Comparison of ENCODE assay signal across 30 cellular contexts in genomic region chr12:100521958-100522357, GRCh38. TPM values are rescaled to one million over a fixed set of nuclear protein-coding genes. Genes with fewer than 3 reads are reported as not detected.
DNase-seq lines count a peak whose midpoint lies in the region; ATAC-seq, FAIRE-seq and TF ChIP-seq lines count a peak whose summit lies in the region.
"Had no signal": no experiment of that assay in that cellular context is flagged by ENCODE, and none has a peak within 500 bp of the region (broad histone marks: within the 10 kb centered on the region; RNA-seq: fewer than 3 reads in every experiment).

No MANE protein-coding gene starts in this region.

- H3K27ac Mint-ChIP-seq in naive thymus-derived CD4-positive, alpha-beta T cell = no peak overlapping the region
- no peak overlapping the region for H3K27ac Mint-ChIP-seq in endothelial cell (ENCODE audit: unreplicated experiment)
- H3K27ac Mint-ChIP-seq: CD14-positive monocyte; CD4-positive, alpha-beta memory T cell; CD4-positive, CD25-positive, alpha-beta regulatory T cell; CD8-positive, alpha-beta memory T cell had no signal

- H3K14ac ChIP-seq in IMR-90 (replicated peaks; ENCODE audit: low read depth, low read length) (no peak overlapping the region), H1 (ENCODE audit: insufficient read length) (no peak overlapping the region)

- H4K8ac ChIP-seq in IMR-90 (ENCODE audit: low read depth in 2 of 2, low read length in 2 of 2) (no peak overlapping the region), H1 (ENCODE audit: extremely low read depth, insufficient read depth, low read length) (no peak overlapping the region)

- H2BK15ac ChIP-seq in IMR-90 (ENCODE audit: low read depth, low read length) = no peak overlapping the region
- no peak overlapping the region for H2BK15ac ChIP-seq in H1 (ENCODE audit: low read length)

- no peak for DNase-seq in IMR-90
- DNase-seq in H1 (ENCODE audit: low read depth in 1 of 2, low spot score in 2 of 2) = no peak
- no peak for DNase-seq in naive thymus-derived CD4-positive, alpha-beta T cell
- no peak for DNase-seq in NCI-H146 (lab: John Stamatoyannopoulos, UW)
- DNase-seq in endothelial cell (ENCODE audit: low spot score) = no peak
- DNase-seq: 8988T; ACHN; BE2C; C1 segment of cervical spinal cord; CD4-positive, alpha-beta memory T cell; CD4-positive, CD25-positive, alpha-beta regulatory T cell; CD8-positive, alpha-beta memory T cell; COR-L47; DMS 273 treated with DMSO at 0.1 percent for 48 hours; DMS153; DMS53; DMS79; DND-41; EL; GDM1 had no signal

- H4K20me1 ChIP-seq in IMR-90 (ENCODE audit: insufficient read depth, low read length) = no peaks in the 10 kb centered on the region
- no peaks in the 10 kb centered on the region for H4K20me1 ChIP-seq in H1 (replicated peaks in 1 of 2; ENCODE audit: control insufficient read depth in 1 of 2, insufficient read depth in 2 of 2, low read length in 2 of 2)
- H4K20me1 ChIP-seq: BLaER1 had no signal

- POLR2A ChIA-PET in HEK293 (lab: Yijun Ruan, JAX) = no interaction called here
- POLR2A ChIA-PET in IMR-90 (lab: Charles Lee; ENCODE audit: unreplicated experiment) = no interaction called here
- POLR2A ChIA-PET in H1 (lab: Charles Lee; ENCODE audit: partially characterized antibody) = no interaction called here
- POLR2A ChIA-PET in naive thymus-derived CD4-positive, alpha-beta T cell (lab: Charles Lee) = no interaction called here

- H2BK5ac ChIP-seq in IMR-90 (ENCODE audit: low read depth, low read length, poor library complexity, severe bottlenecking) (peak overlapping the region; percentile 26), H1 (ENCODE audit: low read depth, low read length) (no peak overlapping the region)

- H3K79me1 ChIP-seq in IMR-90 (ENCODE audit: low read depth in 1 of 2, low read length in 2 of 2) = no peaks in the 10 kb centered on the region
- no peaks in the 10 kb centered on the region for H3K79me1 ChIP-seq in H1 (ENCODE audit: low read depth, low read length)

- peaks cover 0 to 5% (median 0%) of the 10 kb centered on the region in 5 donors for H3K36me3 Mint-ChIP-seq in naive thymus-derived CD4-positive, alpha-beta T cell
- no peaks in the 10 kb centered on the region for H3K36me3 Mint-ChIP-seq in endothelial cell (ENCODE audit: low read depth, unreplicated experiment)
- H3K36me3 Mint-ChIP-seq: CD14-positive monocyte; CD4-positive, alpha-beta memory T cell; CD4-positive, CD25-positive, alpha-beta regulatory T cell; CD8-positive, alpha-beta memory T cell had no signal

- CTCF ChIA-PET in HEK293 (lab: Yijun Ruan, JAX) = no interaction called here
- CTCF ChIA-PET in IMR-90 (lab: Yijun Ruan, JAX) = no interaction called here
- CTCF ChIA-PET in H1 (lab: Charles Lee; ENCODE audit: partially characterized antibody) = interaction anchor here (0.9 to 1.8 kb wide), 2 partner anchors 61 to 150 kb away, joined by 3 read pairs; no protein-coding TSS in a partner anchor
- CTCF ChIA-PET in naive thymus-derived CD4-positive, alpha-beta T cell (lab: Charles Lee) = no interaction called here

- no peaks in the 10 kb centered on the region for H3K9me1 ChIP-seq in IMR-90 (ENCODE audit: insufficient read depth, low read length)

- H3K27ac ChIP-seq in HEK293 (ENCODE audit: extremely low read depth, low read depth, low read length) = no peak overlapping the region
- no peak overlapping the region for H3K27ac ChIP-seq in IMR-90 (ENCODE audit: insufficient read depth, low read length)
- H3K27ac ChIP-seq in H1 (ENCODE audit: low read depth, low read length) = no peak overlapping the region
- H3K27ac ChIP-seq in naive thymus-derived CD4-positive, alpha-beta T cell (ENCODE audit: low read depth, low read length) = no peak overlapping the region
- H3K27ac ChIP-seq: BLaER1 had no signal

- intact Hi-C loops in IMR-90 (cut with micrococcal nuclease) = no loop called here
- intact Hi-C loops in naive thymus-derived CD4-positive, alpha-beta T cell (cut with micrococcal nuclease) = no loop called here

- H3K56ac ChIP-seq in IMR-90 (ENCODE audit: extremely low read depth, insufficient read depth, low read length) (no peak overlapping the region), H1 (replicated peaks; ENCODE audit: insufficient read length, low read depth, low read length) (peak overlapping the region; percentile 50)

- H3K4me2 ChIP-seq in IMR-90 (ENCODE audit: low read depth, low read length) = no peak overlapping the region
- H3K4me2 ChIP-seq in H1 (ENCODE audit: insufficient read depth in 1 of 2, low read depth in 2 of 2, low read length in 2 of 2) = no peak overlapping the region
- H3K4me2 ChIP-seq: BLaER1 had no signal

- H4K91ac ChIP-seq in IMR-90 (ENCODE audit: insufficient read depth, low read depth, low read length) (no peak overlapping the region), H1 (replicated peaks; ENCODE audit: insufficient read length, low read length) (no peak overlapping the region)

- in situ Hi-C loops in IMR-90 (cut with MboI; ENCODE audit: low sequenced_read_pairs) = no loop called here

- H3K27me3 Mint-ChIP-seq in naive thymus-derived CD4-positive, alpha-beta T cell = peaks cover 0 to 41% (median 19%) of the 10 kb centered on the region in 5 donors
- H3K27me3 Mint-ChIP-seq in endothelial cell (ENCODE audit: unreplicated experiment) = no peaks in the 10 kb centered on the region
- H3K27me3 Mint-ChIP-seq: CD4-positive, CD25-positive, alpha-beta regulatory T cell had no signal

- no peak for TF ChIP-seq CTCF in HEK293 (tag by site-specific recombination; IDR thresholded peaks at IDR 0.05)
- TF ChIP-seq CTCF in IMR-90 (conservative IDR thresholded peaks at IDR 0.05; ENCODE audit: low read depth, low read length) = no peak
- no peak for TF ChIP-seq CTCF in H1 (IDR thresholded peaks at IDR 0.05; ENCODE audit: control extremely low read depth in 1 of 3, insufficient read depth in 1 of 3, low read depth in 1 of 3, low read length in 3 of 3)
- TF ChIP-seq CTCF in endothelial cell (IDR thresholded peaks at IDR 0.05; ENCODE audit: unreplicated experiment) = no peak

- dilution Hi-C loops in IMR-90 (cut with HindIII; ENCODE audit: low sequenced_read_pairs, unreplicated experiment) = no loop called here

- no TSS peak for BruUV-seq in IMR-90 (replicated peaks; lab: Mats Ljungman, UMichigan)

- peaks cover 0 to 8% (median 4%) of the 10 kb centered on the region in 11 donors for H3K9me3 Mint-ChIP-seq in naive thymus-derived CD4-positive, alpha-beta T cell
- H3K9me3 Mint-ChIP-seq in endothelial cell (ENCODE audit: unreplicated experiment) = no peaks in the 10 kb centered on the region

- H3K18ac ChIP-seq in IMR-90 (ENCODE audit: low read depth, low read length) (no peak overlapping the region), H1 (ENCODE audit: extremely low read depth, low read length) (no peak overlapping the region)

- no peak overlapping the region for H2BK12ac ChIP-seq in H1 (ENCODE audit: low read depth, low read length)

- H2BK120ac ChIP-seq in IMR-90 (ENCODE audit: low read depth, low read length) (no peak overlapping the region), H1 (replicated peaks; ENCODE audit: low read depth, low read length) (no peak overlapping the region)

- no CpG with 5 or more reads among the region's 1 CpG for WGBS in IMR-90 (ENCODE audit: extremely low coverage in 2 of 2, insufficient read length in 1 of 2), 2 experiments
- 81% methylated on average over 1 of the region's 1 CpG; no CpG with 5 or more reads in 1 of the 2 experiments for WGBS in H1 (ENCODE audit: extremely low coverage in 1 of 2, insufficient coverage in 1 of 2, insufficient read length in 1 of 2, insufficient replicate concordance in 2 of 2, low coverage in 1 of 2, low lambda C conversion rate in 2 of 2, missing lambda C conversion rate in 1 of 2), 2 experiments

- ATAC-seq in IMR-90 (ENCODE audit: low read depth) = no peak
- no peak for ATAC-seq in naive thymus-derived CD4-positive, alpha-beta T cell

- no peak for TF ChIP-seq POLR2A in IMR-90 (IDR thresholded peaks at IDR 0.05; ENCODE audit: low read depth, low read length)
- TF ChIP-seq POLR2A in H1 (IDR thresholded peaks at IDR 0.05; ENCODE audit: control extremely low read depth in 1 of 2, low read depth in 2 of 2, low read length in 2 of 2) = no peak

- no peak overlapping the region for H3K4ac ChIP-seq in IMR-90 (ENCODE audit: low read depth, low read length)
- no peak overlapping the region for H3K4ac ChIP-seq in H1 (replicated peaks; ENCODE audit: insufficient read length, low read depth, low read length)

- no peak overlapping the region for H3K4me3 Mint-ChIP-seq in naive thymus-derived CD4-positive, alpha-beta T cell
- H3K4me3 Mint-ChIP-seq in endothelial cell (ENCODE audit: unreplicated experiment) = no peak overlapping the region
- H3K4me3 Mint-ChIP-seq: CD14-positive monocyte; CD4-positive, alpha-beta memory T cell; CD4-positive, CD25-positive, alpha-beta regulatory T cell; CD8-positive, alpha-beta memory T cell had no signal

- peaks cover 2% of the 10 kb centered on the region; the same call in 1 of the 2 replicates for H3K23me2 ChIP-seq in H1 (ENCODE audit: low read depth, low read length)

- H4K5ac ChIP-seq in IMR-90 (ENCODE audit: low read depth, low read length) (no peak overlapping the region), H1 (ENCODE audit: insufficient read length, low read depth, low read length) (no peak overlapping the region)

- no peak overlapping the region for H3K23ac ChIP-seq in IMR-90 (ENCODE audit: low read depth, low read length)
- H3K23ac ChIP-seq in H1 (ENCODE audit: insufficient read length) = no peak overlapping the region

- no peak overlapping the region for H3K4me3 ChIP-seq in HEK293 (ENCODE audit: low read depth, low read length)
- H3K4me3 ChIP-seq in IMR-90 (ENCODE audit: insufficient read depth, low read depth, low read length) = no peak overlapping the region
- H3K4me3 ChIP-seq in H1 (ENCODE audit: extremely low read depth in 1 of 4, insufficient read depth in 2 of 4, low read depth in 3 of 4, low read length in 4 of 4) = no peak overlapping the region
- H3K4me3 ChIP-seq in naive thymus-derived CD4-positive, alpha-beta T cell (ENCODE audit: low read length) = no peak overlapping the region
- H3K4me3 ChIP-seq: BLaER1 had no signal

- no peak overlapping the region for H2AK9ac ChIP-seq in IMR-90 (replicated peaks; ENCODE audit: low read depth, low read length, poor library complexity)

- H3K4me1 Mint-ChIP-seq in naive thymus-derived CD4-positive, alpha-beta T cell = no peaks in the 10 kb centered on the region
- no peaks in the 10 kb centered on the region for H3K4me1 Mint-ChIP-seq in endothelial cell (ENCODE audit: unreplicated experiment)
- H3K4me1 Mint-ChIP-seq: CD14-positive monocyte; CD4-positive, alpha-beta memory T cell; CD4-positive, CD25-positive, alpha-beta regulatory T cell; CD8-positive, alpha-beta memory T cell had no signal

- TF ChIP-seq EP300 in H1 (IDR thresholded peaks at IDR 0.05; ENCODE audit: borderline replicate concordance in 1 of 2, low read depth in 2 of 2, low read length in 2 of 2) = no peak

- TF ChIP-seq RAD21 in IMR-90 (IDR thresholded peaks at IDR 0.05; ENCODE audit: low read length) = no peak
- TF ChIP-seq RAD21 in H1 (IDR thresholded peaks at IDR 0.05 in 1 of 2, conservative IDR thresholded peaks at IDR 0.05 in 1 of 2; ENCODE audit: low read depth in 2 of 2, low read length in 2 of 2) = no peak

- no peaks in the 10 kb centered on the region for H3K79me2 ChIP-seq in H1 (ENCODE audit: control insufficient read depth in 1 of 2, insufficient read depth in 2 of 2, low read length in 2 of 2)

- H2AK5ac ChIP-seq in IMR-90 (ENCODE audit: low read depth, low read length) (no peak overlapping the region), H1 (ENCODE audit: low read depth, low read length) (no peak overlapping the region)

- H3K4me1 ChIP-seq in HEK293 (ENCODE audit: control insufficient read depth, insufficient read depth, low read length) = no peaks in the 10 kb centered on the region
- no peaks in the 10 kb centered on the region for H3K4me1 ChIP-seq in IMR-90 (ENCODE audit: control insufficient read depth, insufficient read depth, low read length)
- H3K4me1 ChIP-seq in H1 (replicated peaks in 1 of 4; ENCODE audit: control insufficient read depth in 3 of 4, insufficient read depth in 4 of 4, low read length in 3 of 4) = no peaks in the 10 kb centered on the region
- H3K4me1 ChIP-seq in naive thymus-derived CD4-positive, alpha-beta T cell (ENCODE audit: control insufficient read depth in 2 of 2, insufficient read depth in 2 of 2, low read length in 2 of 2) = no peaks in the 10 kb centered on the region
- H3K4me1 ChIP-seq: BE2C, BLaER1 had no signal

- H3K36me3 ChIP-seq in HEK293 (ENCODE audit: control insufficient read depth in 2 of 2, insufficient read depth in 1 of 2, low read length in 2 of 2) = no peaks in the 10 kb centered on the region
- no peaks in the 10 kb centered on the region for H3K36me3 ChIP-seq in IMR-90 (ENCODE audit: control insufficient read depth, insufficient read depth, low read length)
- H3K36me3 ChIP-seq in H1 (ENCODE audit: control insufficient read depth in 2 of 4, insufficient read depth in 4 of 4, low read length in 3 of 4) = no peaks in the 10 kb centered on the region
- no peaks in the 10 kb centered on the region for H3K36me3 ChIP-seq in naive thymus-derived CD4-positive, alpha-beta T cell (ENCODE audit: control insufficient read depth in 2 of 3, insufficient read depth in 3 of 3, low read length in 3 of 3)
- H3K36me3 ChIP-seq: BE2C, BLaER1 had no signal

- H3K27me3 ChIP-seq in IMR-90 (ENCODE audit: control insufficient read depth, insufficient read depth, low read length) = no peaks in the 10 kb centered on the region
- no peaks in the 10 kb centered on the region for H3K27me3 ChIP-seq in H1 (replicated peaks in 1 of 4; ENCODE audit: control insufficient read depth in 3 of 4, extremely low read depth in 1 of 4, insufficient read depth in 3 of 4, low read length in 3 of 4)
- no peaks in the 10 kb centered on the region for H3K27me3 ChIP-seq in naive thymus-derived CD4-positive, alpha-beta T cell (ENCODE audit: control insufficient read depth in 2 of 2, insufficient read depth in 2 of 2, low read length in 2 of 2)
- H3K27me3 ChIP-seq: BE2C, BLaER1 had no signal

- H2BK20ac ChIP-seq in IMR-90 (ENCODE audit: low read depth, low read length) (no peak overlapping the region), H1 (ENCODE audit: low read length) (no peak overlapping the region)

- no peak overlapping the region for H3K9ac ChIP-seq in IMR-90 (ENCODE audit: low read depth, low read length)
- H3K9ac ChIP-seq in H1 (replicated peaks in 1 of 4; ENCODE audit: extremely low read depth in 1 of 4, low read depth in 3 of 4, low read length in 3 of 4) = no peak overlapping the region
- H3K9ac ChIP-seq: BLaER1 had no signal

- FAIRE-seq in H1 (lab: Jason Lieb, UNC) = no peak
- FAIRE-seq: A204.1, GM12891, GM19239 had no signal

- H3K9me3 ChIP-seq in HEK293 (ENCODE audit: control insufficient read depth, insufficient read depth, low read depth, low read length) (no peaks in the 10 kb centered on the region), IMR-90 (ENCODE audit: control insufficient read depth, insufficient read depth, low read length) (no peaks in the 10 kb centered on the region), H1 (ENCODE audit: insufficient read depth in 2 of 2, low read depth in 1 of 2, low read length in 1 of 2) (no peaks in the 10 kb centered on the region)
- no peaks in the 10 kb centered on the region for H3K9me3 ChIP-seq in naive thymus-derived CD4-positive, alpha-beta T cell (ENCODE audit: control insufficient read depth in 2 of 3, low read length in 3 of 3)
- H3K9me3 ChIP-seq: BE2C, BLaER1 had no signal

- H2AFZ ChIP-seq in IMR-90 (replicated peaks; ENCODE audit: low read length, poor library complexity) (no peak overlapping the region), H1 (ENCODE audit: low read length) (no peak overlapping the region)

RNA-seq across cellular contexts. Expression of gene NR1H4, which starts 48.3 kb away (rescaled TPM):
- not detected in 2 replicates for total RNA-seq in IMR-90 (2012; rRNA removed)
- not detected in 2 replicates for polyA plus RNA-seq in IMR-90 (2012; rRNA removed)
- polyA plus RNA-seq in IMR-90 (2012; cell fraction: cytosol; rRNA removed) = not detected in 2 replicates
- not detected in 2 replicates for polyA plus RNA-seq in IMR-90 (2012; cell fraction: nucleus; rRNA removed; ENCODE audit: low replicate concordance)
- total RNA-seq in H1 (2021; fragmentation: NEBNext Ultra II Directional; extraction: Animal tissue kit (Norgen Biotek cat#: 25700)) = not detected in 2 replicates
- polyA plus RNA-seq in H1 (2011; rRNA removed) = not detected in 2 replicates
- polyA plus RNA-seq in H1 (2011; cell fraction: cytosol; rRNA removed) = not detected
- polyA plus RNA-seq in H1 (2011; cell fraction: nucleus; rRNA removed) = not detected
- polyA plus RNA-seq in H1 (2012, experiment 1 of 2) = not detected in 4 replicates
- not detected for polyA plus RNA-seq in H1 (2012, experiment 2 of 2)
- not detected for polyA plus RNA-seq in H1 (2013, experiment 1 of 2)
- not detected for polyA plus RNA-seq in H1 (2013, experiment 2 of 2)
- not detected in 2 replicates for polyA minus RNA-seq in H1 (2011; rRNA and poly(A)+ RNA removed)
- polyA minus RNA-seq in H1 (2011; cell fraction: cytosol; rRNA and poly(A)+ RNA removed) = not detected
- polyA minus RNA-seq in H1 (2011; cell fraction: nucleus; rRNA and poly(A)+ RNA removed) = not detected
- total RNA-seq in naive thymus-derived CD4-positive, alpha-beta T cell = not detected
- not detected for polyA plus RNA-seq in naive thymus-derived CD4-positive, alpha-beta T cell
- not detected for total RNA-seq in endothelial cell (ENCODE audit: unreplicated experiment)
- total RNA-seq: A673; CD4-positive, alpha-beta memory T cell; CD4-positive, CD25-positive, alpha-beta regulatory T cell; CD8-positive, alpha-beta memory T cell; Daoy; G401 had no signal
- polyA plus RNA-seq: AG04450; CD14-positive monocyte; CD4-positive, alpha-beta memory T cell; CD4-positive, CD25-positive, alpha-beta regulatory T cell; CD8-positive, alpha-beta memory T cell had no signal

RNA-seq across cellular contexts. Expression of gene GAS2L3, which starts 51.5 kb away (rescaled TPM):
- total RNA-seq in IMR-90 (2012; rRNA removed) = 15.6 and 27.2 TPM in 2 replicates
- 4.7 and 5.2 TPM in 2 replicates for polyA plus RNA-seq in IMR-90 (2012; rRNA removed)
- polyA plus RNA-seq in IMR-90 (2012; cell fraction: cytosol; rRNA removed) = 0.37 and 0.60 TPM in 2 replicates
- 0.73 and 9.0 TPM in 2 replicates for polyA plus RNA-seq in IMR-90 (2012; cell fraction: nucleus; rRNA removed; ENCODE audit: low replicate concordance)
- 19.1 and 19.3 TPM in 2 replicates for total RNA-seq in H1 (2021; fragmentation: NEBNext Ultra II Directional; extraction: Animal tissue kit (Norgen Biotek cat#: 25700))
- polyA plus RNA-seq in H1 (2011; rRNA removed) = 1.6 and 2.1 TPM in 2 replicates
- 3.1 TPM for polyA plus RNA-seq in H1 (2011; cell fraction: cytosol; rRNA removed)
- polyA plus RNA-seq in H1 (2011; cell fraction: nucleus; rRNA removed) = 3.4 TPM
- polyA plus RNA-seq in H1 (2012, experiment 1 of 2) = 3.6 to 8.3 TPM (median 4.9 TPM) in 4 replicates
- 0.41 TPM for polyA plus RNA-seq in H1 (2012, experiment 2 of 2)
- 15.5 TPM for polyA plus RNA-seq in H1 (2013, experiment 1 of 2)
- polyA plus RNA-seq in H1 (2013, experiment 2 of 2) = 17.4 TPM
- 4.6 and 11.2 TPM in 2 replicates for polyA minus RNA-seq in H1 (2011; rRNA and poly(A)+ RNA removed)
- 5.5 TPM for polyA minus RNA-seq in H1 (2011; cell fraction: cytosol; rRNA and poly(A)+ RNA removed)
- 39.2 TPM for polyA minus RNA-seq in H1 (2011; cell fraction: nucleus; rRNA and poly(A)+ RNA removed)
- total RNA-seq in naive thymus-derived CD4-positive, alpha-beta T cell = 1 to 10 TPM in 2 of 5 experiments, under 1 TPM in 3; 0.08 to 4.9 (median 0.16) TPM
- not detected for polyA plus RNA-seq in naive thymus-derived CD4-positive, alpha-beta T cell
- total RNA-seq in endothelial cell (ENCODE audit: unreplicated experiment) = 55.6 TPM
- polyA plus RNA-seq: CD4-positive, alpha-beta memory T cell; CD4-positive, CD25-positive, alpha-beta regulatory T cell; CD8-positive, alpha-beta memory T cell had no signal
